ENCODE assay signal across 10 cellular contexts in the genomic region with DNA sequence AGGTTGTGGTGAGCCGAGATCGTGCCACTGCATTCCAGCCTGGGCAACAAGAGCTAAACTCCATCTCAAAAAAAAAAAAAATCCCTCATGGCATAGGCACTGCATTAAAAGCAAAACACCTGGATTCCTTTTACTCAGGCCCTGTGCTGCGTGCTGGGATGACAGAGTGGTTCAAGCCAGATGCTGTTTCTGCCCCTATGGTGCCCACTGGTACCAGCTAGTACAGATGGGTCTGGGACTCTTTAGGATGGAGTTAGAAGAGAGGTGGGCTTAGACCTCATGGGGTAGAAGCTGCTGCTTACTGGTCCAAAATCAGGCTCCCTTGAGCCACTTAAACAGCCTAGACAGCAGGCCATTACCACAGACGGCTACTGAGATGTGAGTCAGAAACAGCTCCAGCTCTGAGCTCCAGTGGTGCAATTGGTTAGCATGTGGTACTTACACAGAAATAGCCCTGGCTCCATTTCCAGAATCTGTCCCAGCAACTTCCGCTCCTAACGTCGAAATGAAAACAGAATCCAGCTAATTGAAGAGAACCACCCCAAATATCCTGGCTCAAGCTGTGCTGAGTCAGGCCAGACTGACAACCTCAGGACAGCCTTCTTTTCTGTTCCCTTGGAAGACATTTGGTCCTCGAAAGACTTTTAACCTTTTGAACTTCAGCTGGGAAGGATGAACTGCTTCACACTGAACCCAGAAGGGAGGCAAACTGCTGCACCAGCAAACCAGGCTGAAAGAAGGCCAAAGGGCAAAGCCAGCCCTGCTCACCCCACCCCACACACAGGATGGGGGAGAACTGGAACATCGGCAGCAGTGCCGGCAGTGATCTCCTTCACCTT. TPM values are rescaled to one million over a fixed set of nuclear protein-coding genes. Genes with fewer than 3 reads are reported as not detected.
DNase-seq lines count a peak whose midpoint lies in the region; ATAC-seq, FAIRE-seq and TF ChIP-seq lines count a peak whose summit lies in the region.
"Had no signal": no experiment of that assay in that cellular context is flagged by ENCODE, and none has a peak within 500 bp of the region (broad histone marks: within the 10 kb centered on the region; RNA-seq: fewer than 3 reads in every experiment).

No MANE protein-coding gene starts in this region.

- peak; percentile 87 for DNase-seq in HT1080 (ENCODE audit: low read depth)
- DNase-seq in brain pericyte (ENCODE audit: low read depth, low spot score), result peak; percentile 67
- no peak for DNase-seq in kidney
- no peak for DNase-seq in COR-L47 (lab: John Stamatoyannopoulos, UW)
- DNase-seq in NCI-H524 (lab: John Stamatoyannopoulos, UW), result no peak

- no peaks in the 10 kb centered on the region for H3K9me3 ChIP-seq in kidney (ENCODE audit: control insufficient read depth in 1 of 2, low read length in 2 of 2)
- H3K9me3 ChIP-seq in stomach smooth muscle (ENCODE audit: control insufficient read depth in 2 of 2, low read length in 2 of 2), result no peaks in the 10 kb centered on the region

- peak; percentile 51 for FAIRE-seq in kidney (lab: Jason Lieb, UNC)
- FAIRE-seq: GM12892 had no signal

- no peaks in the 10 kb centered on the region for H3K27me3 ChIP-seq in stomach smooth muscle (ENCODE audit: control insufficient read depth in 1 of 2, insufficient read depth in 2 of 2, low read length in 2 of 2)

- H3K9ac ChIP-seq in kidney (ENCODE audit: low read length in 2 of 2) (peak overlapping the region in 1 of 2 donors; percentile 30), stomach smooth muscle (ENCODE audit: low read length in 2 of 2) (peak overlapping the region in 1 of 2 donors; percentile 21)

- TF ChIP-seq CTCF in kidney (IDR thresholded peaks at IDR 0.05; ENCODE audit: borderline replicate concordance, extremely low read depth, insufficient read depth), result no peak

- intact Hi-C loops in kidney (cut with DNase I), result no loop called here

- ATAC-seq in HG03139 (IDR thresholded peaks at IDR 0.05; ENCODE audit: unreplicated experiment) (no peak), GM18498 (IDR thresholded peaks at IDR 0.05; ENCODE audit: unreplicated experiment) (no peak)

- H3K4me3 ChIP-seq in kidney (ENCODE audit: low read length in 2 of 2), result peak overlapping the region; percentile 0 to 35
- H3K4me3 ChIP-seq in stomach smooth muscle (ENCODE audit: low read length in 2 of 2), result peak overlapping the region in 1 of 2 donors; percentile 29
- H3K4me3 ChIP-seq: SK-N-MC had no signal

- H3K36me3 ChIP-seq in kidney (ENCODE audit: control insufficient read depth in 1 of 2, insufficient read depth in 2 of 2, low read length in 2 of 2), result peaks cover 3 to 8% of the 10 kb centered on the region in 2 donors
- H3K36me3 ChIP-seq in stomach smooth muscle (ENCODE audit: control insufficient read depth in 2 of 2, insufficient read depth in 2 of 2, low read length in 2 of 2), result peaks cover 10 to 11% of the 10 kb centered on the region in 2 donors

- H3K27ac ChIP-seq in kidney (ENCODE audit: low read depth in 2 of 2, low read length in 2 of 2) (peak overlapping the region; percentile 83 to 87), stomach smooth muscle (ENCODE audit: low read length) (peak overlapping the region; percentile 62)
- H3K27ac ChIP-seq: SK-N-MC had no signal

- H3K4me1 ChIP-seq in kidney (ENCODE audit: control insufficient read depth in 1 of 2, insufficient read depth in 1 of 2, low read depth in 1 of 2, low read length in 2 of 2), result peaks cover 21 to 28% of the 10 kb centered on the region in 2 donors
- H3K4me1 ChIP-seq in stomach smooth muscle (ENCODE audit: control insufficient read depth, insufficient read depth, low read length), result peaks cover 17% of the 10 kb centered on the region

RNA-seq across cellular contexts. Expression of gene C5orf15, which starts 15.5 kb away (rescaled TPM):
- total RNA-seq in HT1080 (2014; rRNA removed; shearing (Covaris generic)), result 57.6 and 64.7 TPM in 2 replicates
- polyA plus RNA-seq in HT1080 (2015; cell fraction: cytosol; rRNA removed), result 108 and 119 TPM in 2 replicates
- 84.7 and 96.4 TPM in 2 replicates for polyA plus RNA-seq in HT1080 (2015; cell fraction: nucleus; rRNA removed)
- 43.9 TPM for total RNA-seq in kidney
- 54.4 TPM for polyA plus RNA-seq in kidney (ENCODE audit: insufficient read depth, low read depth, low replicate concordance)

RNA-seq across cellular contexts. Expression of gene VDAC1, which starts 51.8 kb away (rescaled TPM):
- 405 and 411 TPM in 2 replicates for total RNA-seq in HT1080 (2014; rRNA removed; shearing (Covaris generic))
- polyA plus RNA-seq in HT1080 (2015; cell fraction: cytosol; rRNA removed), result 444 and 495 TPM in 2 replicates
- polyA plus RNA-seq in HT1080 (2015; cell fraction: nucleus; rRNA removed), result 357 and 381 TPM in 2 replicates
- 148 TPM for total RNA-seq in kidney
- 285 TPM for polyA plus RNA-seq in kidney (ENCODE audit: insufficient read depth, low read depth, low replicate concordance)

Comparison
In these comparisons a context has a peak if more than half of its experiments do, and no peak if none do; other contexts are left out.
1. DNase-seq: peak in HT1080 (single experiment) and brain pericyte (single experiment); none in kidney (single experiment), COR-L47 (single experiment) and NCI-H524 (0 of 2).